1 cellular context compared by ENCODE assay signal in genomic region chr13:49539313-49539712, GRCh38.
TF ChIP-seq lines count a peak whose summit lies in the region.

No MANE protein-coding gene starts in this region.

TF ChIP-seq in endothelial cell of umbilical vein, 7 proteins besides CTCF, POLR2A, EP300 and RAD21:
- TF ChIP-seq JUN (IDR thresholded peaks at IDR 0.05; ENCODE audit: borderline replicate concordance, insufficient read depth, insufficient read length, low read depth) = no peak
- no peak for TF ChIP-seq EZH2 (IDR thresholded peaks at IDR 0.05; ENCODE audit: borderline replicate concordance, low read depth, low read length, severe bottlenecking)
- TF ChIP-seq MYC (IDR thresholded peaks at IDR 0.05; ENCODE audit: low read depth, low read length) = no peak
- no peak for TF ChIP-seq MAX (IDR thresholded peaks at IDR 0.05; ENCODE audit: insufficient read depth, insufficient read length)
- TF ChIP-seq FOS (IDR thresholded peaks at IDR 0.05; ENCODE audit: borderline replicate concordance, insufficient read depth, low read length) = no peak
- no peak for TF ChIP-seq GATA2 (IDR thresholded peaks at IDR 0.05; ENCODE audit: insufficient read depth, insufficient read length, low read depth, low read length)
- no peak for TF ChIP-seq POLR2AphosphoS5 (IDR thresholded peaks at IDR 0.05; ENCODE audit: insufficient read depth, low read depth, low read length)
TF ChIP-seq in endothelial cell of umbilical vein: peak in this region for 0.
